ENCODE assay signal across 14 cellular contexts in the genomic region with DNA sequence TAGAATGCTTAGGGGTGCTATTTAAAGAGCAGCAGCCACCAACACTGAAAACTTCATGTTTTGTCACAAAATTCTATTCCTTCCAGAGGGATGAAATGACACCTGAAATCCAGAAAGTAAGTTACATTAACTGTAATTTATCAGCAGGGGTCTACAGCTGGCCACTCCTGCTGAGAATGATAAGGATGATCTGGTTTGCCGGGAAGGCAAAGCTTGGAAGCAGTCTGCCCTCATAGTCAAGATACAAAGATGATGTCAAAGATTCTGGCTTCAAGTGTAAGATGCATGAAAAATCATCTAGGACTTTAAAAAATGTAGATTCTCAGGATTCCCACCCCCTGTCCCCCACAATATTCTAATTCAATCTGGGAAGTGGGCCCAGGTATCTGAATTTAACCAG. TPM values are rescaled to one million over a fixed set of nuclear protein-coding genes. Genes with fewer than 3 reads are reported as not detected.
A peak's percentile ranks its signal among the peaks of the same experiment; 100 is the strongest.
DNase-seq lines count a peak whose midpoint lies in the region; ATAC-seq, FAIRE-seq and TF ChIP-seq lines count a peak whose summit lies in the region.
"Had no signal": no experiment of that assay in that cellular context is flagged by ENCODE, and none has a peak within 500 bp of the region (broad histone marks: within the 10 kb centered on the region; RNA-seq: fewer than 3 reads in every experiment).

No MANE protein-coding gene starts in this region.

- H3K9ac ChIP-seq in mammary epithelial cell (ENCODE audit: insufficient read depth, low read length): no peak overlapping the region

- H3K36me3 ChIP-seq in breast epithelium: no peaks in the 10 kb centered on the region
- peaks cover 1% of the 10 kb centered on the region for H3K36me3 ChIP-seq in mammary epithelial cell (ENCODE audit: insufficient read depth, low read length)
- no peaks in the 10 kb centered on the region for H3K36me3 ChIP-seq in aorta (ENCODE audit: control insufficient read depth in 1 of 2, insufficient read depth in 2 of 2, low read length in 1 of 2)

- peaks cover 16 to 20% (median 18%) of the 10 kb centered on the region in 4 donors for H3K4me1 Mint-ChIP-seq in naive thymus-derived CD8-positive, alpha-beta T cell

- no peak overlapping the region for H3K4me3 Mint-ChIP-seq in naive thymus-derived CD8-positive, alpha-beta T cell

- dilution Hi-C loops in mammary epithelial cell (cut with HindIII; ENCODE audit: low sequenced_read_pairs): loop anchor here (10.0 to 25.0 kb wide), 2 partner anchors 130 to 232 kb away; no protein-coding TSS in a partner anchor

- intact Hi-C loops in breast epithelium (cut with DNase I; ENCODE audit: low total_unique reads) (no loop called here), mammary epithelial cell (cut with micrococcal nuclease) (loop anchor here (5.0 kb wide), 1 partner anchor 37 kb away; no protein-coding TSS in a partner anchor), aorta (cut with DNase I) (loop anchor here in 1 of 2 donors (5.0 kb wide), 1 partner anchor 192 kb away; no protein-coding TSS in a partner anchor)

- TF ChIP-seq POLR2A in breast epithelium (IDR thresholded peaks at IDR 0.05): no peak

- DNase-seq in breast epithelium (ENCODE audit: low spot score in 2 of 2) (no peak), mammary epithelial cell (no peak), coronary artery (ENCODE audit: low spot score) (no peak), aorta (no peak), D721Med (ENCODE audit: insufficient read length, low spot score) (no peak), LoVo (ENCODE audit: low spot score) (no peak)
- no peak for DNase-seq in naive thymus-derived CD8-positive, alpha-beta T cell
- DNase-seq: ACHN; amniotic stem cell; effector CD8-positive, alpha-beta T cell; NCI-H2227 treated with DMSO at 0.1 percent for 48 hours had no signal

- BruUV-seq in mammary epithelial cell (replicated peaks; lab: Mats Ljungman, UMichigan): no TSS peak

- no peaks in the 10 kb centered on the region for H3K27me3 ChIP-seq in breast epithelium
- H3K27me3 ChIP-seq in mammary epithelial cell (ENCODE audit: insufficient read depth, low read length): no peaks in the 10 kb centered on the region
- no peaks in the 10 kb centered on the region for H3K27me3 ChIP-seq in aorta (ENCODE audit: control insufficient read depth in 1 of 2, insufficient read depth in 2 of 2, low read length in 1 of 2)

- no peaks in the 10 kb centered on the region for H3K27me3 Mint-ChIP-seq in naive thymus-derived CD8-positive, alpha-beta T cell

- H3K27ac ChIP-seq in breast epithelium: peak overlapping the region; percentile 79 to 80
- no peak overlapping the region for H3K27ac ChIP-seq in mammary epithelial cell (ENCODE audit: insufficient read depth, low read depth, low read length)
- peak overlapping the region; percentile 41 to 69 for H3K27ac ChIP-seq in coronary artery
- H3K27ac ChIP-seq in aorta (ENCODE audit: low read depth in 1 of 2, low read length in 2 of 2): peak overlapping the region; percentile 63 to 72

- ATAC-seq in naive thymus-derived CD8-positive, alpha-beta T cell: no peak
- no peak for ATAC-seq in aorta (ENCODE audit: low FRiP score)
- no peak for ATAC-seq in HG02885 (IDR thresholded peaks at IDR 0.05; ENCODE audit: poor library complexity, unreplicated experiment)

- H3K9me3 Mint-ChIP-seq in naive thymus-derived CD8-positive, alpha-beta T cell: no peaks in the 10 kb centered on the region

- H4K20me1 ChIP-seq in mammary epithelial cell (ENCODE audit: insufficient read depth, low read length): no peaks in the 10 kb centered on the region

- no peak for TF ChIP-seq CTCF in breast epithelium (IDR thresholded peaks at IDR 0.05)
- TF ChIP-seq CTCF in mammary epithelial cell (conservative IDR thresholded peaks at IDR 0.05 in 1 of 2, IDR thresholded peaks at IDR 0.05 in 1 of 2; ENCODE audit: extremely low read depth in 1 of 2, insufficient read depth in 1 of 2, low read depth in 1 of 2, low read length in 2 of 2): no peak
- TF ChIP-seq CTCF in coronary artery (IDR thresholded peaks at IDR 0.05): no peak
- TF ChIP-seq CTCF in D721Med (IDR thresholded peaks at IDR 0.05; ENCODE audit: insufficient read depth, missing control alignments): no peak

- POLR2A ChIA-PET in naive thymus-derived CD8-positive, alpha-beta T cell (lab: Charles Lee): no interaction called here

- H3K4me2 ChIP-seq in mammary epithelial cell (ENCODE audit: insufficient read depth, low read depth, low read length): no peak overlapping the region

- no peak for FAIRE-seq in D721Med (lab: Jason Lieb, UNC)
- FAIRE-seq: frontal cortex, keratinocyte had no signal

- H3K27ac Mint-ChIP-seq in naive thymus-derived CD8-positive, alpha-beta T cell: peak overlapping the region in 8 of 10 donors; percentile 0 to 78 (median 55)

- no peak overlapping the region for H2AFZ ChIP-seq in mammary epithelial cell (ENCODE audit: low read depth, low read length)

- in situ Hi-C loops in mammary epithelial cell (cut with MboI; ENCODE audit: low sequenced_read_pairs in 2 of 2): loop anchor here (10.0 to 25.0 kb wide), 2 partner anchors 150 to 182 kb away; no protein-coding TSS in a partner anchor

- H3K36me3 Mint-ChIP-seq in naive thymus-derived CD8-positive, alpha-beta T cell: peaks cover 5 to 70% (median 6%) of the 10 kb centered on the region in 3 donors

- no peak overlapping the region for H3K4me3 ChIP-seq in breast epithelium
- no peak overlapping the region for H3K4me3 ChIP-seq in mammary epithelial cell (replicated peaks in 1 of 3; ENCODE audit: insufficient read depth in 1 of 3, low read depth in 2 of 3, low read length in 3 of 3)
- H3K4me3 ChIP-seq in coronary artery: no peak overlapping the region
- H3K4me3 ChIP-seq in aorta (ENCODE audit: low read length in 2 of 2): no peak overlapping the region

- H3K9me3 ChIP-seq in breast epithelium: no peaks in the 10 kb centered on the region
- H3K9me3 ChIP-seq in mammary epithelial cell (replicated peaks; ENCODE audit: insufficient read depth, low read length): no peaks in the 10 kb centered on the region
- no peaks in the 10 kb centered on the region for H3K9me3 ChIP-seq in aorta (ENCODE audit: control insufficient read depth, low read length)

- CTCF ChIA-PET in mammary epithelial cell (lab: Charles Lee; ENCODE audit: low non-redundant PET): no interaction called here

- H3K4me1 ChIP-seq in breast epithelium (peaks cover 0 to 6% of the 10 kb centered on the region in 2 donors), mammary epithelial cell (ENCODE audit: insufficient read depth, low read length) (peaks cover 26% of the 10 kb centered on the region), aorta (ENCODE audit: control insufficient read depth in 1 of 2, insufficient read depth in 2 of 2, low read length in 2 of 2) (peaks cover 0 to 3% of the 10 kb centered on the region in 2 donors)

- WGBS in mammary epithelial cell (ENCODE audit: low coverage, missing lambda C conversion rate): 88% methylated on average over 1 of the region's 1 CpG
- 23 to 37% methylated on average over 1 of the region's 1 CpG for WGBS in aorta, 2 donors

- peaks cover 40% of the 10 kb centered on the region for H3K79me2 ChIP-seq in mammary epithelial cell (ENCODE audit: insufficient read depth, low read length)

RNA-seq across cellular contexts. Expression of gene DCAF5, which starts 58.4 kb away (rescaled TPM):
- total RNA-seq in breast epithelium: 10 to 100 TPM; 40.4 to 45.0 (median 43.3) TPM
- 10 to 100 TPM; 39.6 to 49.2 TPM for total RNA-seq in mammary epithelial cell
- 35.6 TPM for polyA plus RNA-seq in mammary epithelial cell
- polyA minus RNA-seq in mammary epithelial cell: 46.7 TPM
- 10 to 100 TPM; 74.2 to 78.8 TPM for total RNA-seq in naive thymus-derived CD8-positive, alpha-beta T cell
- polyA plus RNA-seq in naive thymus-derived CD8-positive, alpha-beta T cell: 10 to 100 TPM; 73.1 to 87.2 (median 79.1) TPM
- total RNA-seq in aorta: 10 to 100 TPM; 47.3 to 56.9 TPM
- polyA plus RNA-seq in aorta: 10 to 100 TPM; 18.9 to 39.8 TPM
